In the genomic region with DNA sequence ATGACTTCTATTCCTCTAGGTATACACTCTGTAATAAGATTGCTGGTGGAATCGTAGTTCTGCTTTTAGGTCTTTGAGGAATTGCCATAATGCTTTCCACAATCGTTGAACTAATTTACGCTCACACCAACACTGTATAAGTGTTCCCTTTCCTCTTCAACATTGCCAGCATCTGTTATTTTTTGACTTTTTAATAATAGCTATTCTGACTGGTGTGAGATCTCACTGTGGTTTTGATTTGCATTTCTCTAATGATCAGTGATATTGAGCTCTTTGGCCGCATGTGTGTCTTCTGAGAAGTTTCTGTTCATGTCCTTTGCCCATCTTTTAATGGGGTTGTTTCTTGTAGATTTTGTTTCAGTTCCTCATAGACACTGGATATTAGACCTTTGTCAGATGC, we compare ENCODE assay signal across 12 cellular contexts. TPM values are rescaled to one million over a fixed set of nuclear protein-coding genes. Genes with fewer than 3 reads are reported as not detected.
A peak's percentile ranks its signal among the peaks of the same experiment; 100 is the strongest.
DNase-seq lines count a peak whose midpoint lies in the region; ATAC-seq and TF ChIP-seq lines count a peak whose summit lies in the region.
"Had no signal": no experiment of that assay in that cellular context is flagged by ENCODE, and none has a peak within 500 bp of the region (broad histone marks: within the 10 kb centered on the region; RNA-seq: fewer than 3 reads in every experiment).

No MANE protein-coding gene starts in this region.

- H3K9me3 Mint-ChIP-seq in CD4-positive, alpha-beta memory T cell, result peaks cover 0 to 7% (median 0%) of the 10 kb centered on the region in 8 donors
- H3K9me3 Mint-ChIP-seq in IgD-negative memory B cell, result peaks cover 0 to 6% (median 2%) of the 10 kb centered on the region in 3 donors

- POLR2A ChIA-PET in CD4-positive, alpha-beta memory T cell (lab: Charles Lee; ENCODE audit: partially characterized antibody), result no interaction called here
- POLR2A ChIA-PET in PC-9 (lab: Charles Lee; ENCODE audit: unreplicated experiment), result no interaction called here

- H3K27ac Mint-ChIP-seq in CD4-positive, alpha-beta memory T cell, result peak overlapping the region in 4 of 7 donors; percentile 18 to 75 (median 48)
- peak overlapping the region; percentile 4 to 90 (median 12) for H3K27ac Mint-ChIP-seq in IgD-negative memory B cell

- in situ Hi-C loops in gastrocnemius medialis (cut with MboI; ENCODE audit: low sequenced_read_pairs in 4 of 4), result no loop called here

- H3K4me2 ChIP-seq in PC-9, result no peak overlapping the region

- H3K4me3 Mint-ChIP-seq in CD4-positive, alpha-beta memory T cell, result peak overlapping the region in 2 of 8 donors; percentile 10 to 55
- H3K4me3 Mint-ChIP-seq in IgD-negative memory B cell, result peak overlapping the region; percentile 0 to 86 (median 40)

- H3K4me1 Mint-ChIP-seq in CD4-positive, alpha-beta memory T cell, result peaks cover 47 to 78% (median 58%) of the 10 kb centered on the region in 4 donors
- peaks cover 22 to 40% (median 26%) of the 10 kb centered on the region in 3 donors for H3K4me1 Mint-ChIP-seq in IgD-negative memory B cell

- H3F3A ChIP-seq in PC-9 (ENCODE audit: insufficient read depth, low read depth), result no peaks in the 10 kb centered on the region

- no peak overlapping the region for H3K27ac ChIP-seq in CD4-positive, alpha-beta memory T cell (ENCODE audit: low read depth, low read length)
- no peak overlapping the region for H3K27ac ChIP-seq in gastrocnemius medialis
- H3K27ac ChIP-seq in PC-9, result no peak overlapping the region

- peaks cover 57% of the 10 kb centered on the region for H3K4me1 ChIP-seq in CD4-positive, alpha-beta memory T cell (ENCODE audit: insufficient read depth, low read length)
- peaks cover 0 to 18% of the 10 kb centered on the region in 2 donors for H3K4me1 ChIP-seq in gastrocnemius medialis
- H3K4me1 ChIP-seq in PC-9 (replicated peaks; ENCODE audit: insufficient read depth), result no peaks in the 10 kb centered on the region

- CTCF ChIA-PET in CD4-positive, alpha-beta memory T cell (lab: Charles Lee; ENCODE audit: partially characterized antibody), result interaction anchor here (1.0 to 12.3 kb wide), 3 partner anchors 12 to 437 kb away, joined by 3 to 122 read pairs (median 7); partner anchors contain the start of gene NXPE3
- CTCF ChIA-PET in PC-9 (lab: Charles Lee), result no interaction called here

- no peak overlapping the region for H3K4me3 ChIP-seq in CD4-positive, alpha-beta memory T cell (ENCODE audit: low read length in 2 of 2)
- H3K4me3 ChIP-seq in gastrocnemius medialis, result no peak overlapping the region
- H3K4me3 ChIP-seq in PC-9, result no peak overlapping the region
- H3K4me3 ChIP-seq: HAP-1 had no signal

- BruUV-seq in PC-9 (replicated peaks; lab: Mats Ljungman, UMichigan), result no TSS peak

- no peaks in the 10 kb centered on the region; the same call in 1 of the 2 replicates for H3K9me2 ChIP-seq in PC-9 (ENCODE audit: insufficient read depth)

- no peak for TF ChIP-seq POLR2A in gastrocnemius medialis (IDR thresholded peaks at IDR 0.05)

- H3K79me2 ChIP-seq in PC-9 (ENCODE audit: low read depth), result no peaks in the 10 kb centered on the region

- no peaks in the 10 kb centered on the region for H3K27me3 ChIP-seq in CD4-positive, alpha-beta memory T cell (ENCODE audit: insufficient read depth, low read length)
- no peaks in the 10 kb centered on the region for H3K27me3 ChIP-seq in gastrocnemius medialis
- no peaks in the 10 kb centered on the region for H3K27me3 ChIP-seq in PC-9 (ENCODE audit: insufficient read depth, low read depth)

- no peaks in the 10 kb centered on the region for H4K20me1 ChIP-seq in PC-9 (ENCODE audit: insufficient read depth)

- intact Hi-C loops in CD4-positive, alpha-beta memory T cell (cut with micrococcal nuclease), result no loop called here
- intact Hi-C loops in gastrocnemius medialis (cut with DNase I; ENCODE audit: low total_unique reads) (no loop called here), PC-9 (cut with micrococcal nuclease; ENCODE audit: unreplicated experiment) (no loop called here)

- peaks cover 86 to 89% of the 10 kb centered on the region in 2 donors for H3K36me3 Mint-ChIP-seq in CD4-positive, alpha-beta memory T cell
- peaks cover 32% of the 10 kb centered on the region for H3K36me3 Mint-ChIP-seq in IgD-negative memory B cell

- TF ChIP-seq CTCF in gastrocnemius medialis (IDR thresholded peaks at IDR 0.05 in 4 of 5, conservative IDR thresholded peaks at IDR 0.05 in 1 of 5), result no peak
- no peak for TF ChIP-seq CTCF in PC-9 (conservative IDR thresholded peaks at IDR 0.05)

- H3K27me3 Mint-ChIP-seq in CD4-positive, alpha-beta memory T cell, result no peaks in the 10 kb centered on the region
- H3K27me3 Mint-ChIP-seq in IgD-negative memory B cell, result no peaks in the 10 kb centered on the region

- ATAC-seq in GM19035 (IDR thresholded peaks at IDR 0.05; ENCODE audit: unreplicated experiment) (peak; percentile 96), HG02840 (IDR thresholded peaks at IDR 0.05; ENCODE audit: low FRiP score, unreplicated experiment) (peak; percentile 98), gastrocnemius medialis (no peak)

- H2AFZ ChIP-seq in PC-9, result no peak overlapping the region

- H3K36me3 ChIP-seq in CD4-positive, alpha-beta memory T cell (ENCODE audit: insufficient read depth, low read length), result peaks cover 33% of the 10 kb centered on the region
- H3K36me3 ChIP-seq in gastrocnemius medialis (peaks cover 0 to 57% of the 10 kb centered on the region in 2 donors), PC-9 (ENCODE audit: low read depth) (no peaks in the 10 kb centered on the region)

- no peaks in the 10 kb centered on the region for H3K9me3 ChIP-seq in CD4-positive, alpha-beta memory T cell (ENCODE audit: control insufficient read depth in 1 of 2, low read length in 2 of 2)
- H3K9me3 ChIP-seq in gastrocnemius medialis (no peaks in the 10 kb centered on the region), PC-9 (ENCODE audit: insufficient read depth, low read depth) (peaks cover 5% of the 10 kb centered on the region; the same call in 1 of the 2 replicates)
- H3K9me3 ChIP-seq: HAP-1 had no signal

- no peak for DNase-seq in CD4-positive, alpha-beta memory T cell
- DNase-seq in NCI-H774 (lab: John Stamatoyannopoulos, UW) (no peak), amygdala (lab: John Stamatoyannopoulos, UW) (no peak), gastrocnemius medialis (no peak), PC-9 (no peak)
- DNase-seq: effector CD8-positive, alpha-beta T cell; NCI-H1417 treated with DMSO at 0.1 percent for 48 hours; SW 1271 had no signal

RNA-seq across cellular contexts. Expression of gene NXPE3, which starts 12.8 kb away (rescaled TPM):
- total RNA-seq in CD4-positive, alpha-beta memory T cell, result 10 to 100 TPM; 35.7 to 37.2 TPM
- polyA plus RNA-seq in CD4-positive, alpha-beta memory T cell, result 10 to 100 TPM; 36.2 to 50.0 TPM
- 30.4 TPM for polyA plus RNA-seq in IgD-negative memory B cell
- total RNA-seq in gastrocnemius medialis (10 to 100 TPM; 31.5 to 52.0 (median 44.5) TPM), PC-9 (2021) (12.0 and 12.8 TPM in 2 replicates)

RNA-seq across cellular contexts. Expression of gene NFKBIZ, which starts 57.5 kb away (rescaled TPM):
- total RNA-seq in CD4-positive, alpha-beta memory T cell, result 10 to 100 TPM; 75.9 to 79.5 TPM
- polyA plus RNA-seq in CD4-positive, alpha-beta memory T cell, result 10 to 100 TPM in 1 of 2 donors, 1 to 10 TPM in 1; 7.3 to 13.2 TPM
- polyA plus RNA-seq in IgD-negative memory B cell, result 10.1 TPM
- total RNA-seq in gastrocnemius medialis, result 10 to 100 TPM in 3 of 4 donors, 1 to 10 TPM in 1; 9.2 to 25.9 (median 20.6) TPM
- total RNA-seq in PC-9 (2021), result 44.9 and 57.7 TPM in 2 replicates

Comparison
In these comparisons a context has a peak if more than half of its experiments do, and no peak if none do; other contexts are left out.
1. ATAC-seq: peak in GM19035 (single experiment) and HG02840 (single experiment); none in gastrocnemius medialis (0 of 2).